Comparison of ENCODE assay signal across 8 cellular contexts in genomic region chr12:68686262-68686594, GRCh38. TPM values are rescaled to one million over a fixed set of nuclear protein-coding genes. Genes with fewer than 3 reads are reported as not detected.
DNase-seq lines count a peak whose midpoint lies in the region; ATAC-seq and TF ChIP-seq lines count a peak whose summit lies in the region.

No MANE protein-coding gene starts in this region.

- intact Hi-C loops in natural killer cell (cut with micrococcal nuclease) = loop anchor here (1.0 to 5.0 kb wide), 5 partner anchors 39 to 327 kb away; partner anchors contain the start of genes MDM2 and RAP1B

- H3K4me1 ChIP-seq in BLaER1 treated with 17β-estradiol and CSF1 and Interleukin-3, amounts not matched to agents 10 nM and 100 nM = peaks cover 23 to 28% (median 27%) of the 10 kb centered on the region in 10 experiments
- H3K4me1 ChIP-seq in HUES64 (ENCODE audit: insufficient read depth, low read length) = peaks cover 13% of the 10 kb centered on the region; the same call in 1 of the 2 replicates

- no peaks in the 10 kb centered on the region for H4K20me1 ChIP-seq in BLaER1 treated with 17β-estradiol and CSF1 and Interleukin-3, amounts not matched to agents 10 nM and 100 nM

- peaks cover 24 to 31% of the 10 kb centered on the region in 2 donors for H3K4me1 Mint-ChIP-seq in natural killer cell

- H3K36me3 ChIP-seq in BLaER1 treated with 17β-estradiol and CSF1 and Interleukin-3, amounts not matched to agents 10 nM and 100 nM = peaks cover 15 to 27% (median 21%) of the 10 kb centered on the region in 11 experiments
- H3K36me3 ChIP-seq in HUES64 (ENCODE audit: insufficient read depth, low read length) = peaks cover 26% of the 10 kb centered on the region

- TF ChIP-seq CTCF in choroid plexus epithelial cell (conservative IDR thresholded peaks at IDR 0.05; ENCODE audit: low read depth, low read length) (no peak), natural killer cell (IDR thresholded peaks at IDR 0.05) (no peak)

- peak overlapping the region; percentile 72 to 91 (median 87) for H3K27ac ChIP-seq in BLaER1 treated with 17β-estradiol and CSF1 and Interleukin-3, amounts not matched to agents 10 nM and 100 nM
- H3K27ac ChIP-seq in HUES64 (ENCODE audit: low read depth, low read length) = peak overlapping the region; percentile 75

- no peaks in the 10 kb centered on the region for H3K27me3 ChIP-seq in BLaER1 treated with 17β-estradiol and CSF1 and Interleukin-3, amounts not matched to agents 10 nM and 100 nM
- H3K27me3 ChIP-seq in HUES64 (ENCODE audit: insufficient read depth, low read length) = no peaks in the 10 kb centered on the region

- no peaks in the 10 kb centered on the region for H3K27me3 Mint-ChIP-seq in natural killer cell (ENCODE audit: low read depth in 2 of 2)

- peak overlapping the region; percentile 96 to 98 for H3K27ac Mint-ChIP-seq in natural killer cell

- ATAC-seq in natural killer cell (no peak), GM19455 (IDR thresholded peaks at IDR 0.05; ENCODE audit: unreplicated experiment) (no peak)

- WGBS in HUES64 = 58% methylated on average over 3 of the region's 3 CpGs

- peak overlapping the region; percentile 97 for H3K4me3 Mint-ChIP-seq in natural killer cell

- peak overlapping the region; percentile 82 to 97 (median 90) for H3K4me3 ChIP-seq in BLaER1 treated with 17β-estradiol and CSF1 and Interleukin-3, amounts not matched to agents 10 nM and 100 nM
- H3K4me3 ChIP-seq in HUES64 (ENCODE audit: low read length) (peak overlapping the region; percentile 76), choroid plexus epithelial cell (ENCODE audit: low read depth, low read length) (peak overlapping the region; percentile 79)

- H3K9ac ChIP-seq in BLaER1 treated with 17β-estradiol and CSF1 and Interleukin-3, amounts not matched to agents 10 nM and 100 nM = peak overlapping the region; percentile 84 to 93 (median 89)
- peak overlapping the region; percentile 76 for H3K9ac ChIP-seq in HUES64 (ENCODE audit: low read depth, low read length)

- H3K36me3 Mint-ChIP-seq in natural killer cell = peaks cover 4% of the 10 kb centered on the region

- H3K9me3 Mint-ChIP-seq in natural killer cell = no peaks in the 10 kb centered on the region

- no peaks in the 10 kb centered on the region for H3K9me3 ChIP-seq in BLaER1 treated with 17β-estradiol and CSF1 and Interleukin-3, amounts not matched to agents 10 nM and 100 nM (replicated peaks in 1 of 11)
- no peaks in the 10 kb centered on the region for H3K9me3 ChIP-seq in HUES64 (ENCODE audit: insufficient read depth, low read depth, low read length)

- DNase-seq in choroid plexus epithelial cell (ENCODE audit: low read depth) = no peak
- no peak for DNase-seq in natural killer cell
- no peak for DNase-seq in COLO668 (lab: John Stamatoyannopoulos, UW; ENCODE audit: unreplicated experiment)
- no peak for DNase-seq in NCI-H187 (lab: John Stamatoyannopoulos, UW)
- DNase-seq in DMS 273 (lab: John Stamatoyannopoulos, UW; ENCODE audit: unreplicated experiment) = no peak

- H3K4me2 ChIP-seq in BLaER1 treated with 17β-estradiol and CSF1 and Interleukin-3, amounts not matched to agents 10 nM and 100 nM = peak overlapping the region; percentile 51 to 92 (median 82)

RNA-seq across cellular contexts. Expression of gene NUP107, which starts 0.6 kb away (rescaled TPM):
- polyA plus RNA-seq in HUES64 (2013, experiment 1 of 2) = 100 TPM
- polyA plus RNA-seq in HUES64 (2013, experiment 2 of 2) = 103 TPM
- total RNA-seq in natural killer cell = 10 to 100 TPM; 54.9 to 69.2 (median 62.0) TPM

RNA-seq across cellular contexts. Expression of gene SLC35E3, which starts 59.7 kb away (rescaled TPM):
- polyA plus RNA-seq in HUES64 (2013, experiment 1 of 2) = 7.4 TPM
- polyA plus RNA-seq in HUES64 (2013, experiment 2 of 2) = 4.5 TPM
- 10 to 100 TPM in 2 of 3 donors, 1 to 10 TPM in 1; 8.3 to 15.3 (median 10.2) TPM for total RNA-seq in natural killer cell
